ENCODE assay signal across 10 cellular contexts in genomic region chrX:10010686-10011085, GRCh38. TPM values are rescaled to one million over a fixed set of nuclear protein-coding genes. Genes with fewer than 3 reads are reported as not detected.
DNase-seq lines count a peak whose midpoint lies in the region; ATAC-seq, FAIRE-seq and TF ChIP-seq lines count a peak whose summit lies in the region.
"Had no signal": no experiment of that assay in that cellular context is flagged by ENCODE, and none has a peak within 500 bp of the region (broad histone marks: within the 10 kb centered on the region; RNA-seq: fewer than 3 reads in every experiment).

No MANE protein-coding gene starts in this region.

- H3K27me3 ChIP-seq in IMR-90 (ENCODE audit: control insufficient read depth, insufficient read depth, low read length) (no peaks in the 10 kb centered on the region), GM12878 (replicated peaks in 1 of 2; ENCODE audit: control insufficient read depth in 2 of 2, insufficient read depth in 2 of 2, low read length in 1 of 2) (no peaks in the 10 kb centered on the region)

- peak overlapping the region; percentile 91; the same call in 1 of the 2 replicates for H3K4ac ChIP-seq in IMR-90 (ENCODE audit: low read depth, low read length)

- in situ Hi-C loops in IMR-90 (cut with MboI; ENCODE audit: low sequenced_read_pairs) (no loop called here), GM12878 (cut with MboI) (no loop called here)

- SMC1A ChIA-PET in GM12878 (lab: Charles Lee; ENCODE audit: uncharacterized antibody, unreplicated experiment) = interaction anchor here (1.4 to 4.4 kb wide), 10 partner anchors 9 to 108 kb away, joined by 4 to 54 read pairs (median 16); no protein-coding TSS in a partner anchor

- H3K9me3 ChIP-seq in IMR-90 (ENCODE audit: control insufficient read depth, insufficient read depth, low read length) (no peaks in the 10 kb centered on the region), GM12878 (replicated peaks; ENCODE audit: control insufficient read depth, insufficient read depth, low read length) (no peaks in the 10 kb centered on the region; the same call in 2 of the 3 replicates)

- ATAC-seq in IMR-90 (ENCODE audit: low read depth) (peak; percentile 8), GM12878 (no peak), naive B cell (ENCODE audit: low read depth in 2 of 2) (no peak), GM21737 (IDR thresholded peaks at IDR 0.05; ENCODE audit: unreplicated experiment) (no peak)
- ATAC-seq in activated naive CD4-positive, alpha-beta T cell treated with anti-CD3 and anti-CD28 coated beads, Interleukin-2, amount 50 U/mL, for 72 hours = no peak

- dilution Hi-C loops in IMR-90 (cut with HindIII; ENCODE audit: low sequenced_read_pairs, unreplicated experiment) = no loop called here

- no peaks in the 10 kb centered on the region for H4K20me1 ChIP-seq in IMR-90 (ENCODE audit: insufficient read depth, low read length)
- H4K20me1 ChIP-seq in GM12878 (ENCODE audit: control insufficient read depth, insufficient read depth) = no peaks in the 10 kb centered on the region

- H3K4me3 ChIP-seq in IMR-90 (ENCODE audit: insufficient read depth, low read depth, low read length) (no peak overlapping the region), GM12878 (no peak overlapping the region)

- peak overlapping the region; percentile 93 for H2BK120ac ChIP-seq in IMR-90 (ENCODE audit: low read depth, low read length)

- H2AFZ ChIP-seq in IMR-90 (replicated peaks; ENCODE audit: low read length, poor library complexity) = no peak overlapping the region
- H2AFZ ChIP-seq in GM12878 (ENCODE audit: control insufficient read depth, low read depth, low read length) = no peak overlapping the region

- H3K27ac ChIP-seq in IMR-90 (ENCODE audit: insufficient read depth, low read length) (peak overlapping the region; percentile 82), GM12878 (ENCODE audit: control insufficient read depth, insufficient read depth) (no peak overlapping the region; the same call in 1 of the 2 replicates)
- H3K27ac ChIP-seq: WERI-Rb-1 had no signal

- H3K36me3 ChIP-seq in IMR-90 (ENCODE audit: control insufficient read depth, insufficient read depth, low read length) (no peaks in the 10 kb centered on the region), GM12878 (ENCODE audit: control insufficient read depth in 2 of 2, insufficient read depth in 2 of 2, low read length in 1 of 2) (no peaks in the 10 kb centered on the region)
- H3K36me3 ChIP-seq: WERI-Rb-1 had no signal

- no CpG with 5 or more reads among the region's 5 CpGs for WGBS in IMR-90 (ENCODE audit: extremely low coverage in 2 of 2, insufficient read length in 1 of 2), 2 experiments
- 46% methylated on average over 5 of the region's 5 CpGs for WGBS in GM12878 (ENCODE audit: insufficient coverage, insufficient replicate concordance, low lambda C conversion rate, missing lambda C conversion rate)

- no peaks in the 10 kb centered on the region for H3K79me2 ChIP-seq in GM12878 (ENCODE audit: control insufficient read depth, insufficient read depth, low read length)

- no peak overlapping the region for H2AK9ac ChIP-seq in IMR-90 (replicated peaks; ENCODE audit: low read depth, low read length, poor library complexity)

- H3K4me2 ChIP-seq in IMR-90 (ENCODE audit: low read depth, low read length) (peak overlapping the region; percentile 75), GM12878 (ENCODE audit: control insufficient read depth, insufficient read depth) (no peak overlapping the region)

- TF ChIP-seq CTCF in IMR-90 (conservative IDR thresholded peaks at IDR 0.05; ENCODE audit: low read depth, low read length) (no peak), GM12878 (IDR thresholded peaks at IDR 0.05 in 2 of 3, conservative IDR thresholded peaks at IDR 0.05 in 1 of 3; ENCODE audit: control insufficient read depth in 2 of 3, extremely low read depth in 1 of 3, insufficient read depth in 1 of 3, low read depth in 3 of 3, low read length in 3 of 3) (no peak)

- no peak overlapping the region for H3K23ac ChIP-seq in IMR-90 (ENCODE audit: low read depth, low read length)

- H3K4me3 Mint-ChIP-seq in naive B cell = peak overlapping the region; percentile 22 to 87 (median 54)

- no TSS peak for BruUV-seq in IMR-90 (replicated peaks; lab: Mats Ljungman, UMichigan)
- BruUV-seq in GM12878 (replicated peaks; lab: Mats Ljungman, UMichigan) = no TSS peak

- H3K36me3 Mint-ChIP-seq in naive B cell = no peaks in the 10 kb centered on the region
- peaks cover 0 to 4% of the 10 kb centered on the region in 2 donors for H3K36me3 Mint-ChIP-seq in activated naive CD4-positive, alpha-beta T cell treated with anti-CD3 and anti-CD28 coated beads, Interleukin-2, amount 50 U/mL, for 72 hours

- no peaks in the 10 kb centered on the region; a peak in 1 of 4 replicates for H3K79me1 ChIP-seq in IMR-90 (ENCODE audit: low read depth in 1 of 2, low read length in 2 of 2)

- H2BK20ac ChIP-seq in IMR-90 (ENCODE audit: low read depth, low read length) = peak overlapping the region; percentile 92

- peaks cover 12% of the 10 kb centered on the region for H3K4me1 ChIP-seq in IMR-90 (ENCODE audit: control insufficient read depth, insufficient read depth, low read length)
- peaks cover 9% of the 10 kb centered on the region for H3K4me1 ChIP-seq in GM12878 (ENCODE audit: control insufficient read depth, insufficient read depth, low read length)

- no peak for TF ChIP-seq EP300 in GM12878 (IDR thresholded peaks at IDR 0.05; ENCODE audit: borderline replicate concordance in 1 of 2, control insufficient read depth in 1 of 2, low read depth in 2 of 2, low read length in 2 of 2)

- H2BK15ac ChIP-seq in IMR-90 (ENCODE audit: low read depth, low read length) = peak overlapping the region; percentile 62; the same call in 2 of the 3 replicates

- RAD21 ChIA-PET in GM12878 (lab: Charles Lee; ENCODE audit: unreplicated experiment) = interaction anchor here (0.8 to 3.0 kb wide), 11 partner anchors 11 to 108 kb away, joined by 3 to 53 read pairs (median 10); no protein-coding TSS in a partner anchor

- POLR2A ChIA-PET in IMR-90 (lab: Charles Lee; ENCODE audit: unreplicated experiment) = no interaction called here
- POLR2A ChIA-PET in GM12878 (lab: Charles Lee) = interaction anchor here (1.3 to 2.7 kb wide), 4 partner anchors 9 to 103 kb away, joined by 3 to 26 read pairs (median 11); no protein-coding TSS in a partner anchor

- FAIRE-seq in GM12878 (lab: Jason Lieb, UNC) = no peak

- H3K4me1 Mint-ChIP-seq in naive B cell = peaks cover 24 to 49% (median 24%) of the 10 kb centered on the region in 3 donors

- H3K27me3 Mint-ChIP-seq in naive B cell = no peaks in the 10 kb centered on the region

- peak overlapping the region; percentile 35 for H2BK5ac ChIP-seq in IMR-90 (ENCODE audit: low read depth, low read length, poor library complexity, severe bottlenecking)

- no peak overlapping the region for H3K14ac ChIP-seq in IMR-90 (replicated peaks; ENCODE audit: low read depth, low read length)

- no peak overlapping the region for H2AK5ac ChIP-seq in IMR-90 (ENCODE audit: low read depth, low read length)

- H3K9ac ChIP-seq in IMR-90 (ENCODE audit: low read depth, low read length) = no peak overlapping the region
- H3K9ac ChIP-seq in GM12878 (ENCODE audit: control insufficient read depth, insufficient read depth, low read length) = no peak overlapping the region

- intact Hi-C loops in IMR-90 (cut with micrococcal nuclease) = no loop called here
- intact Hi-C loops in GM12878 (cut with micrococcal nuclease; ENCODE audit: unreplicated experiment) = no loop called here

- H3K56ac ChIP-seq in IMR-90 (ENCODE audit: extremely low read depth, insufficient read depth, low read length) = no peak overlapping the region

- H4K91ac ChIP-seq in IMR-90 (ENCODE audit: insufficient read depth, low read depth, low read length) = peak overlapping the region; percentile 66

- DNase-seq in COLO829 (ENCODE audit: low spot score) (peak; percentile 48), IMR-90 (peak; percentile 70), GM12878 (ENCODE audit: low read depth, low spot score) (no peak), naive B cell (no peak), iPS-NIHi7 (ENCODE audit: extremely low spot score) (no peak)
- DNase-seq in stimulated activated CD4-positive, alpha-beta T cell treated with anti-CD3 and anti-CD28 coated beads, Interleukin-15, amount 100 ng/mL, for 24 hours = no peak
- no peak for DNase-seq in activated naive CD4-positive, alpha-beta T cell treated with anti-CD3 and anti-CD28 coated beads, Interleukin-2, amount 50 U/mL, for 72 hours (ENCODE audit: low spot score in 2 of 2)
- DNase-seq: NCI-H524, WERI-Rb-1 had no signal

- TF ChIP-seq RAD21 in IMR-90 (IDR thresholded peaks at IDR 0.05; ENCODE audit: low read length) = no peak
- no peak for TF ChIP-seq RAD21 in GM12878 (IDR thresholded peaks at IDR 0.05; ENCODE audit: insufficient read depth, low read depth, low read length)

- peak overlapping the region; percentile 81 for H3K18ac ChIP-seq in IMR-90 (ENCODE audit: low read depth, low read length)

- peak overlapping the region; percentile 24 to 75; a peak in 2 of 4 replicates for H4K8ac ChIP-seq in IMR-90 (ENCODE audit: low read depth in 2 of 2, low read length in 2 of 2)

- TF ChIP-seq POLR2A in IMR-90 (IDR thresholded peaks at IDR 0.05; ENCODE audit: low read depth, low read length) (no peak), GM12878 (IDR thresholded peaks at IDR 0.05; ENCODE audit: low read depth, low read length) (no peak)

- peaks cover 0 to 2% (median 0%) of the 10 kb centered on the region in 7 donors for H3K9me3 Mint-ChIP-seq in naive B cell
- no peaks in the 10 kb centered on the region for H3K9me3 Mint-ChIP-seq in activated naive CD4-positive, alpha-beta T cell treated with anti-CD3 and anti-CD28 coated beads, Interleukin-2, amount 50 U/mL, for 72 hours

- peaks cover 7% of the 10 kb centered on the region; the same call in 1 of the 2 replicates for H3K9me1 ChIP-seq in IMR-90 (ENCODE audit: insufficient read depth, low read length)

- H3K27ac Mint-ChIP-seq in naive B cell = peak overlapping the region in 4 of 6 donors; percentile 4 to 85 (median 64)
- no peak overlapping the region for H3K27ac Mint-ChIP-seq in activated naive CD4-positive, alpha-beta T cell treated with anti-CD3 and anti-CD28 coated beads, Interleukin-2, amount 50 U/mL, for 72 hours

- CTCF ChIA-PET in IMR-90 (lab: Yijun Ruan, JAX) = no interaction called here
- CTCF ChIA-PET in GM12878 (lab: Yijun Ruan, JAX) = interaction anchor here (0.7 to 4.5 kb wide), 8 partner anchors 8 to 1128 kb away, joined by 3 to 57 read pairs (median 6); no protein-coding TSS in a partner anchor

- no peak overlapping the region; the same call in 1 of the 2 replicates for H4K5ac ChIP-seq in IMR-90 (ENCODE audit: low read depth, low read length)

RNA-seq across cellular contexts. Expression of gene CLDN34, which starts 43.5 kb away (rescaled TPM):
- total RNA-seq in IMR-90 (2012; rRNA removed) (under 0.01 TPM in 1 of 2 replicates, not detected in the other), GM12878 (2014; rRNA removed) (not detected in 2 replicates), GM12878 (2014; rRNA removed; fragmentation: Illumina TruSeq; extraction: Trizol) (not detected in 2 replicates), GM12878 (2021) (not detected in 2 replicates)
- polyA plus RNA-seq in IMR-90 (2012; rRNA removed) (0.14 TPM in 2 replicates), GM12878 (2011; rRNA removed) (not detected in 2 replicates), GM12878 (2014; fragmentation: Illumina TruSeq; extraction: Trizol) (not detected in 2 replicates), GM12878 (2014; fragmentation: Nextera tagmentation; extraction: Ambion mirVana) (not detected), GM12878 (2014; rRNA removed) (not detected in 2 replicates), GM12878 (2016; fragmentation: Nextera tagmentation; extraction: Ambion mirVana) (not detected), naive B cell (ENCODE audit: low read depth in 6 of 6) (not detected)
- 0.05 TPM in 1 of 2 replicates, not detected in the other for polyA plus RNA-seq in IMR-90 (2012; cell fraction: cytosol; rRNA removed)
- 0.28 and 1.8 TPM in 2 replicates for polyA plus RNA-seq in IMR-90 (2012; cell fraction: nucleus; rRNA removed; ENCODE audit: low replicate concordance)
- total RNA-seq in GM12878 (2013; cell fraction: nucleolus; rRNA removed) = not detected in 2 replicates
- polyA plus RNA-seq in GM12878 (2011; ENCODE audit: low read depth) = not detected
- not detected in 2 replicates for polyA plus RNA-seq in GM12878 (2011; cell fraction: cytosol; rRNA removed)
- polyA plus RNA-seq in GM12878 (2011; cell fraction: nucleus; rRNA removed) = not detected in 2 replicates
- not detected in 2 replicates for polyA plus RNA-seq in GM12878 (2012)
- not detected in 2 replicates for polyA minus RNA-seq in GM12878 (2011; rRNA and poly(A)+ RNA removed)
- polyA minus RNA-seq in GM12878 (2011; cell fraction: cytosol; rRNA and poly(A)+ RNA removed) = not detected in 2 replicates
- not detected in 2 replicates for polyA minus RNA-seq in GM12878 (2011; cell fraction: nucleus; rRNA and poly(A)+ RNA removed)
- not detected for total RNA-seq in activated naive CD4-positive, alpha-beta T cell treated with anti-CD3 and anti-CD28 coated beads, Interleukin-2, amount 50 U/mL, for 72 hours

Comparison
In these comparisons a context has a peak if more than half of its experiments do, and no peak if none do; other contexts are left out.
1. DNase-seq: peak in COLO829 (single experiment) and IMR-90 (single experiment); none in GM12878 (single experiment), naive B cell (single experiment), stimulated activated CD4-positive, alpha-beta T cell treated with anti-CD3 and anti-CD28 coated beads, Interleukin-15, amount 100 ng/mL, for 24 hours (single experiment), iPS-NIHi7 (single experiment) and activated naive CD4-positive, alpha-beta T cell treated with anti-CD3 and anti-CD28 coated beads, Interleukin-2, amount 50 U/mL, for 72 hours (0 of 2).
2. H3K27ac Mint-ChIP-seq: peak in naive B cell (4 of 6); none in activated naive CD4-positive, alpha-beta T cell treated with anti-CD3 and anti-CD28 coated beads, Interleukin-2, amount 50 U/mL, for 72 hours (0 of 2).